Comparison of ENCODE assay signal across 19 cellular contexts in the genomic region with DNA sequence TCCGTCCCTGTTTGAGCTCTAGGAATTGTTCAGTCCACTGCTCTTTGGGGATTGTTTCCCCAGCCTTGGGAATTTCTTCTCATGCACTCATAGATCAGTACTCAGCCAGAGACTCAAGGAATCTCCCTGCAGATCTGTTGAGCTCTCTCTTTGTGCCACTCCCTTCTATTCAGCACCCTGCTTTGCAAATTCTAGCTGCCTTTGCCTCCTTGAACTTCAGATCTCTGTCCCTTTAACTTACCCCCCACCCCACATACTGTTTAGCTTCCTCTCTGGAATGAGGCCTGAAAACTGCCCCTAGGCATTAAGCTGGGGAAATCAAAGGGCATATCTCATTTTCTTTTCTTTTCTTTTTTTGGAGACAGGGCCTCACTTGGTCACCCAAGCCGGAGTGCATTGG. TPM values are rescaled to one million over a fixed set of nuclear protein-coding genes. Genes with fewer than 3 reads are reported as not detected.
A peak's percentile ranks its signal among the peaks of the same experiment; 100 is the strongest.
DNase-seq lines count a peak whose midpoint lies in the region.
"Had no signal": no experiment of that assay in that cellular context is flagged by ENCODE, and none has a peak within 500 bp of the region (broad histone marks: within the 10 kb centered on the region; RNA-seq: fewer than 3 reads in every experiment).

No MANE protein-coding gene starts in this region.

- H3K27ac Mint-ChIP-seq in IgD-negative memory B cell (peak overlapping the region in 2 of 3 donors; percentile 88 to 89), immature natural killer cell (no peak overlapping the region)

- peak overlapping the region; percentile 33 for H2BK120ac ChIP-seq in trophoblast cell (ENCODE audit: insufficient read depth, low read length, poor library complexity)

- H3K9me3 ChIP-seq in trophoblast cell (ENCODE audit: insufficient read depth, low read depth, low read length): peaks cover 4% of the 10 kb centered on the region

- H2BK12ac ChIP-seq in trophoblast cell (ENCODE audit: low read length): peak overlapping the region; percentile 67

- H3K4me1 Mint-ChIP-seq in IgD-negative memory B cell (peaks cover 21 to 32% (median 31%) of the 10 kb centered on the region in 3 donors), immature natural killer cell (no peaks in the 10 kb centered on the region)

- H3K18ac ChIP-seq in trophoblast cell (ENCODE audit: low read length): peak overlapping the region; percentile 8

- H3K27ac ChIP-seq in trophoblast cell (ENCODE audit: low read depth, low read length): peak overlapping the region; percentile 59
- H3K27ac ChIP-seq: GM23248, PC-9, RWPE1 had no signal

- no peak overlapping the region for H3K23ac ChIP-seq in trophoblast cell (ENCODE audit: low read length)

- H4K8ac ChIP-seq in trophoblast cell (ENCODE audit: low read depth, low read length): no peak overlapping the region

- H2BK5ac ChIP-seq in trophoblast cell (ENCODE audit: low read depth, low read length, poor library complexity): peak overlapping the region; percentile 45

- H4K91ac ChIP-seq in trophoblast cell (ENCODE audit: low read depth, low read length): peak overlapping the region; percentile 71

- H3K79me2 ChIP-seq in trophoblast cell (ENCODE audit: control insufficient read depth, insufficient read depth, low read length, poor library complexity): peaks cover 1% of the 10 kb centered on the region

- H4K12ac ChIP-seq in trophoblast cell (ENCODE audit: low read depth, low read length): no peak overlapping the region

- no peak overlapping the region for H3K9ac ChIP-seq in trophoblast cell (ENCODE audit: low read length)
- H3K9ac ChIP-seq: GM23248 had no signal

- H3K14ac ChIP-seq in trophoblast cell (ENCODE audit: low read length): no peak overlapping the region

- H3K9me3 Mint-ChIP-seq in IgD-negative memory B cell: peaks cover 3 to 8% (median 6%) of the 10 kb centered on the region in 3 donors
- H3K9me3 Mint-ChIP-seq in immature natural killer cell: peaks cover 0 to 14% (median 5%) of the 10 kb centered on the region in 6 donors

- H3K4me3 Mint-ChIP-seq in IgD-negative memory B cell: peak overlapping the region in 1 of 4 donors; percentile 55
- H3K4me3 Mint-ChIP-seq in immature natural killer cell: no peak overlapping the region
- H3K4me3 Mint-ChIP-seq: CD4-positive, alpha-beta memory T cell had no signal

- no CpG with 5 or more reads among the region's 2 CpGs for WGBS in trophoblast cell (ENCODE audit: extremely low coverage, insufficient coverage, insufficient read length)

- H3K27me3 ChIP-seq in trophoblast cell (ENCODE audit: insufficient read depth, low read length): no peaks in the 10 kb centered on the region

- no peaks in the 10 kb centered on the region for H3K27me3 Mint-ChIP-seq in IgD-negative memory B cell
- peaks cover 0 to 1% (median 0%) of the 10 kb centered on the region in 3 donors for H3K27me3 Mint-ChIP-seq in immature natural killer cell (ENCODE audit: low read depth in 3 of 3)
- H3K27me3 Mint-ChIP-seq: CD4-positive, alpha-beta memory T cell had no signal

- peaks cover 11 to 17% of the 10 kb centered on the region in 2 experiments for H3K4me1 ChIP-seq in trophoblast cell (ENCODE audit: control insufficient read depth in 1 of 2, insufficient read depth in 2 of 2, low read length in 2 of 2)

- H3K4ac ChIP-seq in trophoblast cell (ENCODE audit: low read depth, low read length): no peak overlapping the region

- no peak overlapping the region for H3K4me3 ChIP-seq in trophoblast cell (ENCODE audit: low read depth, low read length)
- H3K4me3 ChIP-seq: GM23248, PC-9 had no signal

- DNase-seq in ELF-1 (ENCODE audit: low read depth, low spot score) (peak; percentile 49), foreskin melanocyte (peak; percentile 44), trophoblast cell (no peak), T1000 (lab: John Stamatoyannopoulos, UW) (no peak), immature natural killer cell (no peak), NCI-H187 treated with DMSO at 0.1 percent for 48 hours (lab: John Stamatoyannopoulos, UW) (no peak), HPDE6-E6E7 (ENCODE audit: extremely low spot score) (no peak)
- DNase-seq: Calu3; CD4-positive, alpha-beta memory T cell; DMS53; GM23248; NCI-H1694 treated with DMSO at 0.1 percent for 48 hours; NCI-H2107; NCI-H510A; NCI-H748 treated with DMSO at 0.1 percent for 48 hours; PC-9; SIG-M5 had no signal

- peaks cover 11% of the 10 kb centered on the region for H3K79me1 ChIP-seq in trophoblast cell (ENCODE audit: low read length)

- no peak overlapping the region for H2AFZ ChIP-seq in trophoblast cell (ENCODE audit: insufficient read depth, low read length, poor library complexity)
- H2AFZ ChIP-seq: GM23248, PC-9 had no signal

- H2AK5ac ChIP-seq in trophoblast cell (ENCODE audit: low read length): no peak overlapping the region

- no peak overlapping the region for H3K4me2 ChIP-seq in trophoblast cell (ENCODE audit: low read length)
- H3K4me2 ChIP-seq: PC-9 had no signal

- H3K36me3 Mint-ChIP-seq in IgD-negative memory B cell (peaks cover 35% of the 10 kb centered on the region), immature natural killer cell (peaks cover 48 to 80% (median 56%) of the 10 kb centered on the region in 3 donors)

- H3K36me3 ChIP-seq in trophoblast cell (ENCODE audit: control insufficient read depth in 1 of 2, insufficient read depth in 2 of 2, low read length in 2 of 2): peaks cover 8 to 12% of the 10 kb centered on the region in 2 experiments

RNA-seq across cellular contexts. Expression of gene QRSL1, which starts 30.5 kb away (rescaled TPM):
- polyA plus RNA-seq in IgD-negative memory B cell: 78.5 TPM
- 5.6 and 5.8 TPM in 2 replicates for polyA plus RNA-seq in trophoblast cell (2013)
- 1 to 10 TPM; 6.8 to 9.9 (median 7.8) TPM for polyA plus RNA-seq in immature natural killer cell

RNA-seq across cellular contexts. Expression of gene RTN4IP1, which starts 30.6 kb away (rescaled TPM):
- polyA plus RNA-seq in IgD-negative memory B cell (14.2 TPM), immature natural killer cell (1 to 10 TPM; 1.7 to 6.0 (median 5.0) TPM)
- polyA plus RNA-seq in trophoblast cell (2013): 5.1 and 6.2 TPM in 2 replicates

Comparison
In these comparisons a context has a peak if more than half of its experiments do, and no peak if none do; other contexts are left out.
1. DNase-seq: peak in ELF-1 (single experiment) and foreskin melanocyte (single experiment); none in trophoblast cell (0 of 2), T1000 (single experiment), immature natural killer cell (0 of 3), NCI-H187 treated with DMSO at 0.1 percent for 48 hours (single experiment) and HPDE6-E6E7 (single experiment).
2. H3K27ac Mint-ChIP-seq: peak in IgD-negative memory B cell (2 of 3); none in immature natural killer cell (0 of 6).